ENCODE assay signal across 1 cellular context in genomic region chrX:129686422-129686948, GRCh38.
A peak's percentile ranks its signal among the peaks of the same experiment; 100 is the strongest.
TF ChIP-seq lines count a peak whose summit lies in the region.

No MANE protein-coding gene starts in this region.

TF ChIP-seq in HepG2, 621 proteins besides CTCF, POLR2A, EP300 and RAD21:
- TF ChIP-seq ZSCAN25 (CRISPR knock-in tag; IDR thresholded peaks at IDR 0.05) (peak; percentile 56; the same call in 1 of the 2 replicates), ISX (CRISPR knock-in tag; conservative IDR thresholded peaks at IDR 0.05) (no peak)
